ENCODE assay signal across 8 cellular contexts in genomic region chr20:52806918-52807317, GRCh38.
"Had no signal": no experiment of that assay in that cellular context is flagged by ENCODE, and none has a peak within 500 bp of the region (broad histone marks: within the 10 kb centered on the region; RNA-seq: fewer than 3 reads in every experiment).

No MANE protein-coding gene starts in this region.

- H3K4me3 Mint-ChIP-seq: GM23338, H9 had no signal

- H3K27ac Mint-ChIP-seq: GM23338, H9 had no signal

- ATAC-seq: GM23338, K562 had no signal

- H3K4me1 Mint-ChIP-seq: GM23338, H9 had no signal

- FAIRE-seq: H1, H54, K562 had no signal

- H3K4me3 ChIP-seq: GM23338, K562 had no signal

- H3K9me3 Mint-ChIP-seq: GM23338, H9 had no signal

- DNase-seq: H9, HCEC 1CT, IMR-90, KG1 had no signal
